In the genomic region with DNA sequence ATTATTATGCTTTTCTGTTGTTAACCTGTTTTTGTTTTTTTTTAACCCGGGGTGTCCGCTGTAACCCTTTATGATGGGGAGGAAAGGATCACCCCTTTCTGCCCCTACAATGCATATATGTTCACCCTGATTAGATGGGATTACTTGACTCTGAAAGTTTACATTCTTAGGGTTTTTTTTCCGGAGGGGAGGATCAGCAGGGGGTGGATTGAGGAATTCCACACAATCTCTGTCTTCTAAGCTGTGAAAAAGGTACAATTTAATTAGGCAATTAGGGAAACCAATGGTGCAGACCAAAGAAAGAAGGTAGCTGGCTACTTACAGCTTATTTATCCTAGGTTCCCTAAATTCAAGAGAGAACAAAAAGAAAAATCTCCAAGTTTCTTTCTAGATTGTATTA, we compare ENCODE assay signal across 1 cellular context.
TF ChIP-seq lines count a peak whose summit lies in the region.

No MANE protein-coding gene starts in this region.

TF ChIP-seq in H1, 55 proteins besides CTCF, POLR2A, EP300 and RAD21:
- TF ChIP-seq KDM1A (IDR thresholded peaks at IDR 0.05; ENCODE audit: borderline replicate concordance, low read length): peak; percentile 25; the same call in 1 of the 2 replicates
- no peak for TF ChIP-seq RNF2 (IDR thresholded peaks at IDR 0.05; ENCODE audit: borderline replicate concordance, low read depth, low read length, missing control alignments, poor library complexity, severe bottlenecking)
